2 cellular contexts compared by ENCODE assay signal in genomic region chr7:100093054-100093453, GRCh38.
A peak's percentile ranks its signal among the peaks of the same experiment; 100 is the strongest.
TF ChIP-seq lines count a peak whose summit lies in the region.

No MANE protein-coding gene starts in this region.

TF ChIP-seq in GM12891, 5 proteins besides CTCF, POLR2A, EP300 and RAD21:
- TF ChIP-seq TAF1 (IDR thresholded peaks at IDR 0.05; ENCODE audit: low read depth, low read length), result no peak
- 0 out of 2 replicates have a peak, but pooled peaks have one; percentile 67 for TF ChIP-seq POLR2AphosphoS5 (IDR thresholded peaks at IDR 0.05; ENCODE audit: low read depth, low read length)

TF ChIP-seq in K562, 482 proteins besides CTCF, POLR2A, EP300 and RAD21:
- TF ChIP-seq SUPT5H (IDR thresholded peaks at IDR 0.05), result 0 out of 2 replicates have a peak, but pooled peaks have one; percentile 14
- 0 out of 2 replicates have a peak, but pooled peaks have one; percentile 7 for TF ChIP-seq NFIC (IDR thresholded peaks at IDR 0.05)
- no peak for TF ChIP-seq DMBX1 (CRISPR knock-in tag; IDR thresholded peaks at IDR 0.05; ENCODE audit: borderline replicate concordance)
- peak; percentile 69; the same call in 1 of the 2 replicates for TF ChIP-seq POLR2AphosphoS5 (IDR thresholded peaks at IDR 0.05; ENCODE audit: control insufficient read depth, insufficient read depth, low read depth, low read length)
- 0 out of 2 replicates have a peak, but pooled peaks have one; percentile 16 for TF ChIP-seq PML (IDR thresholded peaks at IDR 0.05; ENCODE audit: low read length)
